In genomic region chr19:1750343-1751021, GRCh38 we compare ENCODE assay signal across 25 cellular contexts. TPM values are rescaled to one million over a fixed set of nuclear protein-coding genes. Genes with fewer than 3 reads are reported as not detected.
A peak's percentile ranks its signal among the peaks of the same experiment; 100 is the strongest.
DNase-seq lines count a peak whose midpoint lies in the region; TF ChIP-seq lines count a peak whose summit lies in the region.
"Had no signal": no experiment of that assay in that cellular context is flagged by ENCODE, and none has a peak within 500 bp of the region (broad histone marks: within the 10 kb centered on the region; RNA-seq: fewer than 3 reads in every experiment).

No MANE protein-coding gene starts in this region.

- peaks cover 12% of the 10 kb centered on the region for H3K27me3 ChIP-seq in Caco-2 (replicated peaks; ENCODE audit: control insufficient read depth, insufficient read depth, low read length)
- peaks cover 47% of the 10 kb centered on the region for H3K27me3 ChIP-seq in mucosa of stomach (ENCODE audit: control insufficient read depth, insufficient read depth, low read length)

- no peak overlapping the region for H3K4me3 ChIP-seq in Caco-2 (ENCODE audit: low read depth, low read length)
- H3K4me3 ChIP-seq in mucosa of stomach (ENCODE audit: low read length) = peak overlapping the region; percentile 25
- H3K4me3 ChIP-seq: HAP-1, SJCRH30 had no signal

- BruUV-seq in Caco-2 (replicated peaks; lab: Mats Ljungman, UMichigan) = no TSS peak

- H3K9ac ChIP-seq in mucosa of stomach (ENCODE audit: low read length) = peak overlapping the region; percentile 89

- POLR2A ChIA-PET in Caco-2 (lab: Charles Lee) = interaction anchor here (0.5 kb wide), 1 partner anchor 14 kb away, joined by 3 read pairs; no protein-coding TSS in a partner anchor

- H3K27me3 Mint-ChIP-seq in T-helper 2 cell treated with Interferon-gamma antibody and Interleukin-4, amounts not matched to agents 5 μg/mL and 100 μg/mL, for 36 hours (ENCODE audit: low read depth) = peaks cover 57% of the 10 kb centered on the region
- H3K27me3 Mint-ChIP-seq in Caco-2 (ENCODE audit: insufficient read depth, unreplicated experiment) = peaks cover 17% of the 10 kb centered on the region
- H3K27me3 Mint-ChIP-seq in activated naive CD8-positive, alpha-beta T cell treated with anti-CD3 and anti-CD28 coated beads for 36 hours = peaks cover 68% of the 10 kb centered on the region

- H3K36me3 Mint-ChIP-seq in T-helper 2 cell treated with Interferon-gamma antibody and Interleukin-4, amounts not matched to agents 5 μg/mL and 100 μg/mL, for 36 hours (ENCODE audit: low read depth) = peaks cover 2% of the 10 kb centered on the region
- peaks cover 6% of the 10 kb centered on the region for H3K36me3 Mint-ChIP-seq in Caco-2 (ENCODE audit: insufficient read depth, unreplicated experiment)
- H3K36me3 Mint-ChIP-seq in activated naive CD8-positive, alpha-beta T cell treated with anti-CD3 and anti-CD28 coated beads for 36 hours = no peaks in the 10 kb centered on the region

- H3K9me3 ChIP-seq in Caco-2 (no peaks in the 10 kb centered on the region), mucosa of stomach (ENCODE audit: control insufficient read depth, low read length) (no peaks in the 10 kb centered on the region)
- H3K9me3 ChIP-seq: BE2C, HAP-1, SJCRH30, transverse colon had no signal

- H3K4me1 Mint-ChIP-seq in T-helper 2 cell treated with Interferon-gamma antibody and Interleukin-4, amounts not matched to agents 5 μg/mL and 100 μg/mL, for 36 hours (ENCODE audit: low read depth) = peaks cover 9% of the 10 kb centered on the region
- H3K4me1 Mint-ChIP-seq in Caco-2 (ENCODE audit: low read depth, unreplicated experiment) = peaks cover 3% of the 10 kb centered on the region
- H3K4me1 Mint-ChIP-seq in activated naive CD8-positive, alpha-beta T cell treated with anti-CD3 and anti-CD28 coated beads for 36 hours = peaks cover 15% of the 10 kb centered on the region

- no peak for TF ChIP-seq CTCF in Caco-2 (IDR thresholded peaks at IDR 0.05; ENCODE audit: insufficient read depth in 1 of 2, low read depth in 1 of 2, low read length in 1 of 2, severe bottlenecking in 1 of 2, unreplicated experiment in 1 of 2)

- no peaks in the 10 kb centered on the region for H3K9me3 Mint-ChIP-seq in T-helper 2 cell treated with Interferon-gamma antibody and Interleukin-4, amounts not matched to agents 5 μg/mL and 100 μg/mL, for 36 hours
- no peaks in the 10 kb centered on the region for H3K9me3 Mint-ChIP-seq in Caco-2 (ENCODE audit: unreplicated experiment)
- no peaks in the 10 kb centered on the region for H3K9me3 Mint-ChIP-seq in activated naive CD8-positive, alpha-beta T cell treated with anti-CD3 and anti-CD28 coated beads for 36 hours
- H3K9me3 Mint-ChIP-seq: stimulated activated effector memory CD8-positive, alpha-beta T cell treated with anti-CD3 and anti-CD28 coated beads, Interleukin-12 subunit alpha, Interleukin-12 subunit beta, amount 100 ng/mL, for 72 hours had no signal

- CTCF ChIA-PET in Caco-2 (lab: Charles Lee) = no interaction called here

- intact Hi-C loops in Caco-2 (cut with micrococcal nuclease; ENCODE audit: unreplicated experiment) = no loop called here

- H3K36me3 ChIP-seq in Caco-2 (ENCODE audit: control insufficient read depth, insufficient read depth, low read length) (no peaks in the 10 kb centered on the region), mucosa of stomach (ENCODE audit: control insufficient read depth, insufficient read depth, low read length) (no peaks in the 10 kb centered on the region)
- H3K36me3 ChIP-seq: BE2C, HAP-1, SJCRH30, transverse colon had no signal

- H3K4me3 Mint-ChIP-seq in T-helper 2 cell treated with Interferon-gamma antibody and Interleukin-4, amounts not matched to agents 5 μg/mL and 100 μg/mL, for 36 hours = peak overlapping the region; percentile 46
- peak overlapping the region; percentile 35 for H3K4me3 Mint-ChIP-seq in Caco-2 (ENCODE audit: unreplicated experiment)
- peak overlapping the region; percentile 7 for H3K4me3 Mint-ChIP-seq in activated naive CD8-positive, alpha-beta T cell treated with anti-CD3 and anti-CD28 coated beads for 36 hours
- H3K4me3 Mint-ChIP-seq: stimulated activated effector memory CD8-positive, alpha-beta T cell treated with anti-CD3 and anti-CD28 coated beads, Interleukin-12 subunit alpha, Interleukin-12 subunit beta, amount 100 ng/mL, for 72 hours had no signal

- H3K4me1 ChIP-seq in Caco-2 = peaks cover 26% of the 10 kb centered on the region
- H3K4me1 ChIP-seq in mucosa of stomach (ENCODE audit: control insufficient read depth, insufficient read depth, low read length) = peaks cover 50% of the 10 kb centered on the region
- H3K4me1 ChIP-seq: BE2C, HAP-1, SJCRH30 had no signal

- no peak overlapping the region for H3K27ac Mint-ChIP-seq in T-helper 2 cell treated with Interferon-gamma antibody and Interleukin-4, amounts not matched to agents 5 μg/mL and 100 μg/mL, for 36 hours
- H3K27ac Mint-ChIP-seq in Caco-2 (ENCODE audit: unreplicated experiment) = no peak overlapping the region
- no peak overlapping the region for H3K27ac Mint-ChIP-seq in activated naive CD8-positive, alpha-beta T cell treated with anti-CD3 and anti-CD28 coated beads for 36 hours
- H3K27ac Mint-ChIP-seq: stimulated activated effector memory CD8-positive, alpha-beta T cell treated with anti-CD3 and anti-CD28 coated beads, Interleukin-12 subunit alpha, Interleukin-12 subunit beta, amount 100 ng/mL, for 72 hours had no signal

- DNase-seq in T-helper 2 cell treated with Interferon-gamma antibody and Interleukin-4, amounts not matched to agents 5 μg/mL and 100 μg/mL, for 36 hours (ENCODE audit: low spot score) = no peak
- DNase-seq in T-helper 2 cell = no peak
- no peak for DNase-seq in Caco-2
- no peak for DNase-seq in activated naive CD8-positive, alpha-beta T cell treated with anti-CD3 and anti-CD28 coated beads for 36 hours
- no peak for DNase-seq in NCI-H2196 treated with DMSO at 0.1 percent for 48 hours (lab: John Stamatoyannopoulos, UW; ENCODE audit: unreplicated experiment)
- no peak for DNase-seq in stimulated activated naive CD4-positive, alpha-beta T cell (lab: John Stamatoyannopoulos, UW)
- no peak for DNase-seq in SIG-M5 (lab: John Stamatoyannopoulos, UW)
- DNase-seq: activated gamma-delta T cell, BE2C, DMS 273 treated with DMSO at 0.1 percent for 48 hours, GF-D8, left ventricle myocardium superior, NCI-H1436 treated with DMSO at 0.1 percent for 48 hours, NCI-H2171, NCI-H748 treated with DMSO at 0.1 percent for 48 hours, SJCRH30, transverse colon had no signal

RNA-seq across cellular contexts. Expression of gene ONECUT3, which starts 2.8 kb away (rescaled TPM):
- total RNA-seq in Caco-2 (2022) = not detected in 2 replicates
- not detected for total RNA-seq in activated naive CD8-positive, alpha-beta T cell treated with anti-CD3 and anti-CD28 coated beads for 36 hours
- total RNA-seq: astrocyte; chondrocyte; left ventricle myocardium superior; OCI-LY7; osteoblast; SJCRH30; T-helper 2 cell treated with Interferon-gamma antibody and Interleukin-4, amounts not matched to agents 100 ng/mL and 5 ng/mL, for 36 hours; transverse colon had no signal
